ENCODE assay signal across 6 cellular contexts in the genomic region with DNA sequence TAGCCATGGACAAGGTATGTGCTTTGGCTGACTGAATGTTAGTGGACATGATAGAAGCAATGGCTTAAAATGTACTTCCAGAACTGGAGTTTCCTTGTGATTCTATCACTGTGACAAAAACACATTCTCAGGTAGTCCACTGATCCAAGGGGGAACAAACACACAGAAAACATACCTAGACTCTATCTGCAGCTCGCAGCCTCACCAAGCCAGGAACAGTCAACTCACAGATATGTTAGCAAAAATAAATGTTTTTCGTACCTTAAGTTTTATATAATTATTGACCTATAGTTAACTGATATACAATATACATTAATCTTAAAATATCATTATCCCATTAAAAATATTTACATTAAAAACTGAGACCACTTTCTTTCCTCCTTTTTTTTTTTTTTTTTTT.
A peak's percentile ranks its signal among the peaks of the same experiment; 100 is the strongest.
DNase-seq lines count a peak whose midpoint lies in the region; ATAC-seq, FAIRE-seq and TF ChIP-seq lines count a peak whose summit lies in the region.
"Not testable (repeated sequence)": the region's sequence is repeated elsewhere in the genome, so short reads cannot be mapped to it uniquely, and the experiment has no call there.

No MANE protein-coding gene starts in this region.

- H4K20me1 ChIP-seq in K562 (replicated peaks; ENCODE audit: control insufficient read depth, insufficient read depth, low read length) = not testable (repeated sequence)

- H3K36me3 ChIP-seq in K562 (ENCODE audit: control insufficient read depth, insufficient read depth, low read length); right atrium auricular region: not testable (repeated sequence)
- H3K36me3 ChIP-seq in lower lobe of right lung = peaks cover 11% of the 10 kb centered on the region

- not testable (repeated sequence) for H3K4me1 ChIP-seq in K562 (replicated peaks in 1 of 2; ENCODE audit: control insufficient read depth in 2 of 2, insufficient read depth in 2 of 2, low read length in 2 of 2); right atrium auricular region; lower lobe of right lung

- H3K4me1 Mint-ChIP-seq in activated CD4-positive, alpha-beta T cell treated with anti-CD3 and anti-CD28 coated beads, Interleukin-2, amount 10 ng/mL, durations not matched to agents 24 days and 14 days; type B pancreatic cell (ENCODE audit: unreplicated experiment): not testable (repeated sequence)

- FAIRE-seq in K562 (lab: Jason Lieb, UNC) = not testable (repeated sequence)

- POLR2A ChIA-PET in K562 (lab: Yijun Ruan, JAX) = not testable (repeated sequence)

- H3K79me2 ChIP-seq in K562 (ENCODE audit: control insufficient read depth, insufficient read depth, low read length) = not testable (repeated sequence)

- not testable (repeated sequence) for H3K36me3 Mint-ChIP-seq in activated CD4-positive, alpha-beta T cell treated with anti-CD3 and anti-CD28 coated beads, Interleukin-2, amount 10 ng/mL, durations not matched to agents 24 days and 14 days (ENCODE audit: low read depth)
- peaks cover 21% of the 10 kb centered on the region for H3K36me3 Mint-ChIP-seq in type B pancreatic cell

- TF ChIP-seq EP300 in K562 (IDR thresholded peaks at IDR 0.05; ENCODE audit: low read length) = not testable (repeated sequence)

- H3K9me1 ChIP-seq in K562 (ENCODE audit: control insufficient read depth, insufficient read depth, low read length) = not testable (repeated sequence)

- CTCF ChIA-PET in K562 (lab: Yijun Ruan, JAX; ENCODE audit: low intra/inter-chr PET ratio) = not testable (repeated sequence)

- H3K9me3 Mint-ChIP-seq in activated CD4-positive, alpha-beta T cell treated with anti-CD3 and anti-CD28 coated beads, Interleukin-2, amount 10 ng/mL, durations not matched to agents 24 days and 14 days; type B pancreatic cell: not testable (repeated sequence)

- not testable (repeated sequence) for H2AFZ ChIP-seq in K562 (ENCODE audit: low read depth, low read length)

- TF ChIP-seq CTCF in K562 (IDR thresholded peaks at IDR 0.05 in 2 of 3, conservative IDR thresholded peaks at IDR 0.05 in 1 of 3; ENCODE audit: insufficient read depth in 2 of 3, low read depth in 1 of 3, low read length in 3 of 3); right atrium auricular region (IDR thresholded peaks at IDR 0.05); lower lobe of right lung (IDR thresholded peaks at IDR 0.05); type B pancreatic cell (conservative IDR thresholded peaks at IDR 0.05): not testable (repeated sequence)

- H3K27me3 Mint-ChIP-seq in activated CD4-positive, alpha-beta T cell treated with anti-CD3 and anti-CD28 coated beads, Interleukin-2, amount 10 ng/mL, durations not matched to agents 24 days and 14 days; type B pancreatic cell: not testable (repeated sequence)

- not testable (repeated sequence) for BruUV-seq in K562 (replicated peaks; lab: Mats Ljungman, UMichigan)

- not testable (repeated sequence) for H3K9ac ChIP-seq in K562 (ENCODE audit: insufficient read depth in 1 of 2, low read depth in 2 of 2, low read length in 2 of 2)

- not testable (repeated sequence) for H3K27ac Mint-ChIP-seq in activated CD4-positive, alpha-beta T cell treated with anti-CD3 and anti-CD28 coated beads, Interleukin-2, amount 10 ng/mL, durations not matched to agents 24 days and 14 days
- peak overlapping the region; percentile 25 for H3K27ac Mint-ChIP-seq in type B pancreatic cell

- H3K27me3 ChIP-seq in K562 (ENCODE audit: control insufficient read depth in 2 of 2, insufficient read depth in 2 of 2, low read length in 2 of 2); right atrium auricular region; lower lobe of right lung (ENCODE audit: low read depth): not testable (repeated sequence)

- in situ Hi-C loops in K562 (cut with MboI) = loop anchor here (10.0 to 25.0 kb wide), 2 partner anchors 279 to 724 kb away; no protein-coding TSS in a partner anchor

- not testable (repeated sequence) for TF ChIP-seq RAD21 in K562 (CRISPR knock-in tag; conservative IDR thresholded peaks at IDR 0.05 in 1 of 2, IDR thresholded peaks at IDR 0.05 in 1 of 2)

- H3K27ac ChIP-seq in K562 (ENCODE audit: extremely low read depth, low read depth, low read length); right atrium auricular region; lower lobe of right lung: not testable (repeated sequence)

- intact Hi-C loops in activated CD4-positive, alpha-beta T cell treated with anti-CD3 and anti-CD28 coated beads, Interleukin-2, amount 10 ng/mL, durations not matched to agents 24 days and 14 days (cut with micrococcal nuclease); K562 (cut with micrococcal nuclease); lower lobe of right lung (cut with DNase I); posterior vena cava (cut with DNase I): not testable (repeated sequence)

- TF ChIP-seq POLR2A in K562 (conservative IDR thresholded peaks at IDR 0.05) = not testable (repeated sequence)

- not testable (repeated sequence) for H3K4me3 Mint-ChIP-seq in activated CD4-positive, alpha-beta T cell treated with anti-CD3 and anti-CD28 coated beads, Interleukin-2, amount 10 ng/mL, durations not matched to agents 24 days and 14 days; type B pancreatic cell

- DNase-seq in activated CD4-positive, alpha-beta T cell treated with anti-CD3 and anti-CD28 coated beads, Interleukin-2, amount 10 ng/mL, durations not matched to agents 24 days and 14 days = peak; percentile 60
- DNase-seq in K562 (ENCODE audit: extremely low read depth in 1 of 4, low spot score in 3 of 4); type B pancreatic cell (ENCODE audit: extremely low spot score, unreplicated experiment): not testable (repeated sequence)
- DNase-seq in right atrium auricular region (ENCODE audit: low spot score) (peak; percentile 62), lower lobe of right lung (peak; percentile 50), posterior vena cava (ENCODE audit: low spot score) (peak; percentile 86)

- H3K4me3 ChIP-seq in K562, right atrium auricular region, lower lobe of right lung: not testable (repeated sequence)

- ATAC-seq in K562, lower lobe of right lung: not testable (repeated sequence)

- H3K9me3 ChIP-seq in K562 (replicated peaks; ENCODE audit: control insufficient read depth, insufficient read depth, low read depth, low read length); right atrium auricular region; lower lobe of right lung: not testable (repeated sequence)

- 88% methylated on average over 2 of the region's 2 CpGs for WGBS in K562 (ENCODE audit: insufficient coverage, low coverage, missing lambda C conversion rate)

- not testable (repeated sequence) for H3K4me2 ChIP-seq in K562 (ENCODE audit: insufficient read depth, low read length)

TF ChIP-seq in K562, 482 proteins besides CTCF, POLR2A, EP300 and RAD21:
- 0 out of 2 replicates have a peak, but pooled peaks have one; percentile 35 for TF ChIP-seq ZNF586 (CRISPR knock-in tag; conservative IDR thresholded peaks at IDR 0.05)
- TF ChIP-seq, protein P1, sequence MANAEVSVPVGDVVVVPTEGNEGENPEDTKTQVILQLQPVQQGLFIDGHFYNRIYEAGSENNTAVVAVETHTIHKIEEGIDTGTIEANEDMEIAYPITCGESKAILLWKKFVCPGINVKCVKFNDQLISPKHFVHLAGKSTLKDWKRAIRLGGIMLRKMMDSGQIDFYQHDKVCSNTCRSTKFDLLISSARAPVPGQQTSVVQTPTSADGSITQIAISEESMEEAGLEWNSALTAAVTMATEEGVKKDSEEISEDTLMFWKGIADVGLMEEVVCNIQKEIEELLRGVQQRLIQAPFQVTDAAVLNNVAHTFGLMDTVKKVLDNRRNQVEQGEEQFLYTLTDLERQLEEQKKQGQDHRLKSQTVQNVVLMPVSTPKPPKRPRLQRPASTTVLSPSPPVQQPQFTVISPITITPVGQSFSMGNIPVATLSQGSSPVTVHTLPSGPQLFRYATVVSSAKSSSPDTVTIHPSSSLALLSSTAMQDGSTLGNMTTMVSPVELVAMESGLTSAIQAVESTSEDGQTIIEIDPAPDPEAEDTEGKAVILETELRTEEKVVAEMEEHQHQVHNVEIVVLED (CRISPR knock-in tag; IDR thresholded peaks at IDR 0.05) = 0 out of 2 replicates have a peak, but pooled peaks have one; percentile 17
- 0 out of 2 replicates have a peak, but pooled peaks have one; percentile 30 for TF ChIP-seq ZNF41 (CRISPR knock-in tag; conservative IDR thresholded peaks at IDR 0.05)
